1 cellular context compared by ENCODE assay signal in genomic region chr14:57390037-57390805, GRCh38.
TF ChIP-seq lines count a peak whose summit lies in the region.

TSS of gene NAA30 (plus strand) at chr14:57390586. CDS start at chr14:57390958, 372 bp downstream.

TF ChIP-seq in H1, 55 proteins besides CTCF, POLR2A, EP300 and RAD21 (continued from another document):
- TF ChIP-seq BACH1 (IDR thresholded peaks at IDR 0.05; ENCODE audit: low read length) (peak; percentile 45; the same call in 1 of the 2 replicates), MAX (IDR thresholded peaks at IDR 0.05) (peak; percentile 62), CBX5 (IDR thresholded peaks at IDR 0.05; ENCODE audit: low read depth, low read length) (no peak), ASH2L (IDR thresholded peaks at IDR 0.05; ENCODE audit: low read length) (peak; percentile 50), HDAC2 (IDR thresholded peaks at IDR 0.05; ENCODE audit: borderline replicate concordance in 1 of 2, low read depth in 2 of 2, low read length in 2 of 2) (0 out of 4 replicates have a peak, but pooled peaks of 1 of the 2 experiments have one; percentile 5), ATF3 (IDR thresholded peaks at IDR 0.05; ENCODE audit: insufficient read depth, low read depth, low read length) (peak; percentile 78; the same call in 1 of the 2 replicates), HDAC6 (IDR thresholded peaks at IDR 0.05; ENCODE audit: low read depth, low read length) (no peak), SAP30 (IDR thresholded peaks at IDR 0.05; ENCODE audit: insufficient read depth, insufficient replicate concordance, low read length) (no peak), TAF1 (IDR thresholded peaks at IDR 0.05; ENCODE audit: low read depth, low read length) (peak; percentile 74; the same call in 1 of the 2 replicates), SUZ12 (IDR thresholded peaks at IDR 0.05; ENCODE audit: low read length) (no peak), E2F6 (IDR thresholded peaks at IDR 0.05) (peak; percentile 9; the same call in 1 of the 2 replicates), SIX5 (IDR thresholded peaks at IDR 0.05; ENCODE audit: low read depth, low read length) (no peak), JUND (IDR thresholded peaks at IDR 0.05; ENCODE audit: low read length) (no peak), KDM4A (IDR thresholded peaks at IDR 0.05; ENCODE audit: low read depth, low read length, severe bottlenecking) (no peak), SIN3A (conservative IDR thresholded peaks at IDR 0.05 in 1 of 2, IDR thresholded peaks at IDR 0.05 in 1 of 2; ENCODE audit: low read depth in 1 of 2, low read length in 2 of 2) (no peak; a peak in 2 of 4 replicates), USF2 (IDR thresholded peaks at IDR 0.05; ENCODE audit: low read length) (no peak), CTBP2 (IDR thresholded peaks at IDR 0.05; ENCODE audit: borderline replicate concordance, insufficient read depth, insufficient read length, low read length) (no peak), TBP (IDR thresholded peaks at IDR 0.05; ENCODE audit: low read depth, low read length) (peak; percentile 69), ATF2 (IDR thresholded peaks at IDR 0.05; ENCODE audit: low read length) (no peak), CREB1 (IDR thresholded peaks at IDR 0.05) (no peak; the same call in 1 of the 2 replicates), RBBP5 (IDR thresholded peaks at IDR 0.05; ENCODE audit: borderline replicate concordance, low read depth, low read length) (0 out of 2 replicates have a peak, but pooled peaks have one; percentile 75), TAF7 (optimal IDR thresholded peaks at IDR 0.05; ENCODE audit: borderline replicate concordance, low read depth, low read length) (peak; percentile 70)
